In the genomic region with DNA sequence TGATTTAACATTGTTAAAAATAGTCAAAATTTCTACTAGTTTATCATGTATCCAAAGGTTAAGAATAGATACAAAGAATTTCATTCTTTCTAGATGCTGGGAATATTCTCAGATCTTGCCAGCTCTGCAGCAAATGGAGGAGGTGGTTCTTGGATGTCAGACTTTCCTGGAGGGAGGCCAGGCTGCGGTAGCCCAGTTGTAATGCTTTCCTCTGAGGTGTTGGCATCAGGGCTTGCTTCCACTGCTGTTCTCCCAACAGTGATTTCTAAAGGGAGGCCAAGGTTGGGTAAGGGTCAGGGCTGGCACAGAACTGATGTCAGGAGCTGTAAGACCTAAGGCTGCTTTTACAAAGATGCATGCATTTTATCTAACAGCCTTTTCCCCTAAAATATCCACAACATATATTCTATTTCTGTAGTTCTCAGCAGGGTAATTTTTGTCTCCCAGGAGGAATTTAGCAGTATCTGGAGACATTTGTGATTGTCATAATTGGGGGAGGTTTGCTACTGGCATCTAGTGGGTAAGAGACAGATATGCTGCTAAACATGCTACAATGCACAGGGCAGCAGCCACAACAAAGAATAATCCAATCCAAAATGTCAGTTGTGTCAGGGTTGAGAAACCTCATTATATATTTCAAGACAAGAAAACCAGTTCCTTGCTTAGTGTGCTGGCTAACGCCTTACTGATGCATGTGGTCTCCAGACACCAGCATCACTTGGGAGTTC, we compare ENCODE assay signal across 10 cellular contexts. TPM values are rescaled to one million over a fixed set of nuclear protein-coding genes. Genes with fewer than 3 reads are reported as not detected.
DNase-seq lines count a peak whose midpoint lies in the region; TF ChIP-seq lines count a peak whose summit lies in the region.
"Had no signal": no experiment of that assay in that cellular context is flagged by ENCODE, and none has a peak within 500 bp of the region (broad histone marks: within the 10 kb centered on the region; RNA-seq: fewer than 3 reads in every experiment).

No MANE protein-coding gene starts in this region.

- peaks cover 5% of the 10 kb centered on the region for H3K9me3 Mint-ChIP-seq in activated CD4-positive, alpha-beta T cell treated with anti-CD3 and anti-CD28 coated beads, Interleukin-2, amount 10 ng/mL, durations not matched to agents 7 days and 5 days

- H3K4me1 Mint-ChIP-seq in activated CD4-positive, alpha-beta T cell treated with anti-CD3 and anti-CD28 coated beads, Interleukin-2, amount 10 ng/mL, durations not matched to agents 7 days and 5 days, result no peaks in the 10 kb centered on the region

- peaks cover 35% of the 10 kb centered on the region for H3K27me3 Mint-ChIP-seq in activated CD4-positive, alpha-beta T cell treated with anti-CD3 and anti-CD28 coated beads, Interleukin-2, amount 10 ng/mL, durations not matched to agents 7 days and 5 days

- DNase-seq in GM20000 (ENCODE audit: low spot score) (no peak), M059J (ENCODE audit: low read depth) (peak; percentile 81), fibroblast of gingiva (ENCODE audit: low read depth) (peak; percentile 82), putamen (ENCODE audit: low spot score) (peak; percentile 29), NCI-H526 treated with DMSO at 0.1 percent for 48 hours (lab: John Stamatoyannopoulos, UW) (no peak), G401 (ENCODE audit: low spot score) (no peak)
- DNase-seq in activated CD4-positive, CD25-positive, alpha-beta regulatory T cell treated with anti-CD3 and anti-CD28 coated beads, Interleukin-2, amount 50 U/mL, for 72 hours, result no peak
- DNase-seq in activated CD4-positive, alpha-beta T cell treated with anti-CD3 and anti-CD28 coated beads, Interleukin-2, amount 10 ng/mL, durations not matched to agents 7 days and 5 days, result no peak

- no peak overlapping the region for H3K27ac Mint-ChIP-seq in activated CD4-positive, alpha-beta T cell treated with anti-CD3 and anti-CD28 coated beads, Interleukin-2, amount 10 ng/mL, durations not matched to agents 7 days and 5 days

- in situ Hi-C loops in G401 (cut with HindIII; ENCODE audit: low sequenced_read_pairs), result no loop called here

- POLR2A ChIA-PET in activated CD4-positive, alpha-beta T cell treated with anti-CD3 and anti-CD28 coated beads, Interleukin-2, amount 10 ng/mL, durations not matched to agents 7 days and 5 days (lab: Charles Lee), result no interaction called here

- no peaks in the 10 kb centered on the region for H3K36me3 Mint-ChIP-seq in activated CD4-positive, alpha-beta T cell treated with anti-CD3 and anti-CD28 coated beads, Interleukin-2, amount 10 ng/mL, durations not matched to agents 7 days and 5 days (ENCODE audit: low read depth)

- H3K4me3 Mint-ChIP-seq in activated CD4-positive, alpha-beta T cell treated with anti-CD3 and anti-CD28 coated beads, Interleukin-2, amount 10 ng/mL, durations not matched to agents 7 days and 5 days, result no peak overlapping the region

- TF ChIP-seq CTCF in GM20000 (IDR thresholded peaks at IDR 0.05; ENCODE audit: extremely low read depth, missing control alignments), result peak; percentile 2

- CTCF ChIA-PET in activated CD4-positive, alpha-beta T cell treated with anti-CD3 and anti-CD28 coated beads, Interleukin-2, amount 10 ng/mL, durations not matched to agents 7 days and 5 days (lab: Charles Lee), result no interaction called here

RNA-seq across cellular contexts. Expression of a gene that starts 42.0 kb away (rescaled TPM):
- total RNA-seq in M059J (2014; rRNA removed; shearing (Covaris generic)), result not detected in 2 replicates
- total RNA-seq in G401 (2014; rRNA removed; shearing (Covaris generic)), result not detected in 2 replicates
- total RNA-seq in activated CD4-positive, alpha-beta T cell treated with anti-CD3 and anti-CD28 coated beads, Interleukin-2, amount 10 ng/mL, durations not matched to agents 7 days and 5 days, result not detected
- total RNA-seq: cardiac muscle cell; T-helper 1 cell treated with Interleukin-12 subunit alpha and Interleukin-12 subunit beta and Interleukin-4 antibody, amounts not matched to agents 30 ng/mL and 1 ng/mL, for 36 hours had no signal

Comparison
In these comparisons a context has a peak if more than half of its experiments do, and no peak if none do; other contexts are left out.
1. DNase-seq: peak in M059J (single experiment), fibroblast of gingiva (single experiment) and putamen (single experiment); none in GM20000 (single experiment), NCI-H526 treated with DMSO at 0.1 percent for 48 hours (single experiment), activated CD4-positive, CD25-positive, alpha-beta regulatory T cell treated with anti-CD3 and anti-CD28 coated beads, Interleukin-2, amount 50 U/mL, for 72 hours (single experiment), G401 (single experiment) and activated CD4-positive, alpha-beta T cell treated with anti-CD3 and anti-CD28 coated beads, Interleukin-2, amount 10 ng/mL, durations not matched to agents 7 days and 5 days (single experiment).